ENCODE assay signal across 14 cellular contexts in the genomic region with DNA sequence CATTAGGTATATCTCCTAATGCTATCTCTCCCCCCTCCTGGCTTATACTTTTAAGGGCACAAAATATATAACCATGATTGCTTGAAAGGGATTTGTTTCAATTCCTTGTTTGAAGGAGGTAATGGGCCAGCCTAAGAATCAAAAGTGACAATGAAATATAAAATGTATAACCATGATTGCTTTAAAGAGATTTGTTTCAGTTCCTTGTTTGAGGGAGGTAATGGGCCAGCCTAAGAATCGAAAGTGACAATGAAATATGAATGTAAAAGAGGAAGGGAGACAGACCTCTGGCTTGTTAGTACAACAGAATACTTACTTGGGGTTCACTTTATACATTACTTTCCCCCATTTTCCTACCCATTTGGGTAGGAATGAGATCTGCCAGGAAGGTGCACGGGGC. TPM values are rescaled to one million over a fixed set of nuclear protein-coding genes. Genes with fewer than 3 reads are reported as not detected.
A peak's percentile ranks its signal among the peaks of the same experiment; 100 is the strongest.
DNase-seq lines count a peak whose midpoint lies in the region; ATAC-seq, FAIRE-seq and TF ChIP-seq lines count a peak whose summit lies in the region.
"Had no signal": no experiment of that assay in that cellular context is flagged by ENCODE, and none has a peak within 500 bp of the region (broad histone marks: within the 10 kb centered on the region; RNA-seq: fewer than 3 reads in every experiment).

No MANE protein-coding gene starts in this region.

- ATAC-seq in GM18519 (IDR thresholded peaks at IDR 0.05; ENCODE audit: low FRiP score, unreplicated experiment) (peak; percentile 81), GM21529 (IDR thresholded peaks at IDR 0.05; ENCODE audit: unreplicated experiment) (peak; percentile 96), HG03196 (IDR thresholded peaks at IDR 0.05; ENCODE audit: unreplicated experiment) (peak; percentile 89), GM12878 (peak; percentile 99)
- ATAC-seq in activated T-cell treated with anti-CD3 and anti-CD28 coated beads, Interleukin-2, amount 50 U/mL, for 4 hours = no peak
- ATAC-seq: gastroesophageal sphincter had no signal

- H3K27ac ChIP-seq in GM12878 (ENCODE audit: control insufficient read depth, insufficient read depth) (peak overlapping the region; percentile 81), left ventricle myocardium inferior (replicated peaks) (no peak overlapping the region), mesendoderm (ENCODE audit: low read depth, low read length) (no peak overlapping the region)
- H3K27ac ChIP-seq: gastroesophageal sphincter, SK-N-MC, tibial nerve had no signal

- no peak overlapping the region for H2BK120ac ChIP-seq in mesendoderm (ENCODE audit: low read depth, low read length)

- TF ChIP-seq CTCF in GM12878 (IDR thresholded peaks at IDR 0.05 in 2 of 3, conservative IDR thresholded peaks at IDR 0.05 in 1 of 3; ENCODE audit: control insufficient read depth in 2 of 3, extremely low read depth in 1 of 3, insufficient read depth in 1 of 3, low read depth in 3 of 3, low read length in 3 of 3) (no peak), osteocyte (IDR thresholded peaks at IDR 0.05) (no peak), left ventricle myocardium inferior (IDR thresholded peaks at IDR 0.05; ENCODE audit: borderline replicate concordance) (no peak)

- H3K27me3 Mint-ChIP-seq in osteocyte (ENCODE audit: unreplicated experiment) = no peaks in the 10 kb centered on the region
- H3K27me3 Mint-ChIP-seq in activated T-cell treated with anti-CD3 and anti-CD28 coated beads, Interleukin-2, amount 50 U/mL, for 4 hours (ENCODE audit: low read depth) = no peaks in the 10 kb centered on the region

- BruUV-seq in GM12878 (replicated peaks; lab: Mats Ljungman, UMichigan) = no TSS peak

- TF ChIP-seq POLR2A in GM12878 (IDR thresholded peaks at IDR 0.05; ENCODE audit: low read depth, low read length) = no peak

- SMC1A ChIA-PET in GM12878 (lab: Charles Lee; ENCODE audit: uncharacterized antibody, unreplicated experiment) = interaction anchor here (1.0 kb wide), 1 partner anchor 128 kb away, joined by 3 read pairs; no protein-coding TSS in a partner anchor

- WGBS in GM12878 (ENCODE audit: insufficient coverage, insufficient replicate concordance, low lambda C conversion rate, missing lambda C conversion rate) = 0% methylated on average over 2 of the region's 2 CpGs
- WGBS in mesendoderm (ENCODE audit: extremely low coverage, insufficient coverage, low lambda C conversion rate) = no CpG with 5 or more reads among the region's 2 CpGs

- H3K4ac ChIP-seq in mesendoderm (ENCODE audit: low read depth, low read length) = no peak overlapping the region

- in situ Hi-C loops in GM12878 (cut with MboI) = no loop called here

- peak; percentile 62 for DNase-seq in GM12878 (ENCODE audit: low read depth, low spot score)
- no peak for DNase-seq in osteocyte (ENCODE audit: extremely low spot score, unreplicated experiment)
- no peak for DNase-seq in activated T-cell treated with anti-CD3 and anti-CD28 coated beads, Interleukin-2, amount 50 U/mL, for 4 hours
- no peak for DNase-seq in left ventricle myocardium inferior
- DNase-seq in mesendoderm = no peak
- DNase-seq: COR-L47, NCI-H1436 treated with DMSO at 0.1 percent for 48 hours had no signal

- intact Hi-C loops in GM12878 (cut with micrococcal nuclease; ENCODE audit: unreplicated experiment) = no loop called here
- intact Hi-C loops in left ventricle myocardium inferior (cut with micrococcal nuclease) = no loop called here

- no peaks in the 10 kb centered on the region for H3K79me1 ChIP-seq in mesendoderm (ENCODE audit: low read length)

- no peaks in the 10 kb centered on the region for H4K20me1 ChIP-seq in GM12878 (ENCODE audit: control insufficient read depth, insufficient read depth)

- no peak for TF ChIP-seq RAD21 in GM12878 (IDR thresholded peaks at IDR 0.05; ENCODE audit: insufficient read depth, low read depth, low read length)

- RAD21 ChIA-PET in GM12878 (lab: Charles Lee; ENCODE audit: unreplicated experiment) = interaction anchor here (1.0 kb wide), 1 partner anchor 132 kb away, joined by 3 read pairs; no protein-coding TSS in a partner anchor

- H4K5ac ChIP-seq in mesendoderm (ENCODE audit: low read length) = no peak overlapping the region

- H2AK5ac ChIP-seq in mesendoderm (ENCODE audit: low read length) = no peak overlapping the region

- H2AFZ ChIP-seq in GM12878 (ENCODE audit: control insufficient read depth, low read depth, low read length) = peak overlapping the region; percentile 68

- H3K27ac Mint-ChIP-seq in osteocyte (ENCODE audit: unreplicated experiment) = no peak overlapping the region

- H3K9me3 Mint-ChIP-seq in osteocyte (ENCODE audit: unreplicated experiment) = no peaks in the 10 kb centered on the region
- H3K9me3 Mint-ChIP-seq in activated T-cell treated with anti-CD3 and anti-CD28 coated beads, Interleukin-2, amount 50 U/mL, for 4 hours = no peaks in the 10 kb centered on the region

- peak overlapping the region; percentile 17; the same call in 1 of the 2 replicates for H3K9ac ChIP-seq in GM12878 (ENCODE audit: control insufficient read depth, insufficient read depth, low read length)
- no peak overlapping the region for H3K9ac ChIP-seq in mesendoderm (ENCODE audit: low read length)

- no peak overlapping the region for H3K4me3 ChIP-seq in GM12878
- no peak overlapping the region for H3K4me3 ChIP-seq in left ventricle myocardium inferior
- H3K4me3 ChIP-seq in mesendoderm (ENCODE audit: low read length) = no peak overlapping the region
- H3K4me3 ChIP-seq: gastroesophageal sphincter, SK-N-MC, tibial nerve had no signal

- H3K4me2 ChIP-seq in GM12878 (ENCODE audit: control insufficient read depth, insufficient read depth) (peak overlapping the region; percentile 87), mesendoderm (ENCODE audit: low read length) (no peak overlapping the region)

- H3K4me1 ChIP-seq in GM12878 (ENCODE audit: control insufficient read depth, insufficient read depth, low read length) = peaks cover 17% of the 10 kb centered on the region
- H3K4me1 ChIP-seq in left ventricle myocardium inferior = no peaks in the 10 kb centered on the region
- no peaks in the 10 kb centered on the region for H3K4me1 ChIP-seq in mesendoderm (ENCODE audit: control insufficient read depth, low read depth, low read length)
- H3K4me1 ChIP-seq: gastroesophageal sphincter, tibial nerve had no signal

- H3K4me1 Mint-ChIP-seq in osteocyte (ENCODE audit: unreplicated experiment) = peaks cover 35% of the 10 kb centered on the region
- no peaks in the 10 kb centered on the region for H3K4me1 Mint-ChIP-seq in activated T-cell treated with anti-CD3 and anti-CD28 coated beads, Interleukin-2, amount 50 U/mL, for 4 hours (ENCODE audit: low read depth)

- no peaks in the 10 kb centered on the region for H3K9me3 ChIP-seq in GM12878 (replicated peaks; ENCODE audit: control insufficient read depth, insufficient read depth, low read length)
- no peaks in the 10 kb centered on the region for H3K9me3 ChIP-seq in left ventricle myocardium inferior (replicated peaks)
- H3K9me3 ChIP-seq: gastroesophageal sphincter, tibial nerve had no signal

- H3K4me3 Mint-ChIP-seq in osteocyte (ENCODE audit: unreplicated experiment) = no peak overlapping the region
- no peak overlapping the region for H3K4me3 Mint-ChIP-seq in activated T-cell treated with anti-CD3 and anti-CD28 coated beads, Interleukin-2, amount 50 U/mL, for 4 hours

- H2BK5ac ChIP-seq in mesendoderm (ENCODE audit: low read length) = no peak overlapping the region

- H3K23ac ChIP-seq in mesendoderm (ENCODE audit: low read length) = no peak overlapping the region

- H3K27me3 ChIP-seq in GM12878 (replicated peaks in 1 of 2; ENCODE audit: control insufficient read depth in 2 of 2, insufficient read depth in 2 of 2, low read length in 1 of 2) (no peaks in the 10 kb centered on the region), left ventricle myocardium inferior (ENCODE audit: low read depth) (no peaks in the 10 kb centered on the region), mesendoderm (ENCODE audit: insufficient read depth, low read length, poor library complexity) (no peaks in the 10 kb centered on the region)
- H3K27me3 ChIP-seq: gastroesophageal sphincter, tibial nerve had no signal

- H3K56ac ChIP-seq in mesendoderm (ENCODE audit: low read length) = no peak overlapping the region

- H3K36me3 ChIP-seq in GM12878 (ENCODE audit: control insufficient read depth in 2 of 2, insufficient read depth in 2 of 2, low read length in 1 of 2) = no peaks in the 10 kb centered on the region
- H3K36me3 ChIP-seq in left ventricle myocardium inferior = no peaks in the 10 kb centered on the region
- no peaks in the 10 kb centered on the region for H3K36me3 ChIP-seq in mesendoderm (ENCODE audit: control insufficient read depth, insufficient read depth, low read length)
- H3K36me3 ChIP-seq: gastroesophageal sphincter, tibial nerve had no signal

- POLR2A ChIA-PET in GM12878 (lab: Charles Lee) = no interaction called here

- H3K36me3 Mint-ChIP-seq in osteocyte (ENCODE audit: unreplicated experiment) = peaks cover 4% of the 10 kb centered on the region
- peaks cover 5% of the 10 kb centered on the region for H3K36me3 Mint-ChIP-seq in activated T-cell treated with anti-CD3 and anti-CD28 coated beads, Interleukin-2, amount 50 U/mL, for 4 hours (ENCODE audit: insufficient read depth)

- H3K79me2 ChIP-seq in GM12878 (ENCODE audit: control insufficient read depth, insufficient read depth, low read length) (no peaks in the 10 kb centered on the region), mesendoderm (ENCODE audit: control insufficient read depth, insufficient read depth, low read length) (no peaks in the 10 kb centered on the region)

- H3K18ac ChIP-seq in mesendoderm (ENCODE audit: low read length) = no peak overlapping the region

- no peak overlapping the region for H2BK15ac ChIP-seq in mesendoderm (replicated peaks; ENCODE audit: low read depth)

- FAIRE-seq in GM12878 (lab: Jason Lieb, UNC) = peak; percentile 90
- FAIRE-seq: H54 had no signal

- TF ChIP-seq EP300 in GM12878 (IDR thresholded peaks at IDR 0.05; ENCODE audit: borderline replicate concordance in 1 of 2, control insufficient read depth in 1 of 2, low read depth in 2 of 2, low read length in 2 of 2) = peak in 1 of 2 experiments; percentile 85; a peak in 2 of 4 replicates

- CTCF ChIA-PET in GM12878 (lab: Yijun Ruan, JAX) = no interaction called here

- H4K8ac ChIP-seq in mesendoderm (ENCODE audit: low read depth, low read length) = no peak overlapping the region

RNA-seq across cellular contexts. Expression of gene FOXC1, which starts 55.5 kb away (rescaled TPM):
- not detected in 2 replicates for total RNA-seq in GM12878 (2013; cell fraction: nucleolus; rRNA removed)
- total RNA-seq in GM12878 (2014; rRNA removed) = 0.38 and 0.51 TPM in 2 replicates
- total RNA-seq in GM12878 (2014; rRNA removed; fragmentation: Illumina TruSeq; extraction: Trizol) = 0.37 and 0.45 TPM in 2 replicates
- total RNA-seq in GM12878 (2021) = 1.5 and 1.7 TPM in 2 replicates
- 0.26 TPM for polyA plus RNA-seq in GM12878 (2011; ENCODE audit: low read depth)
- 0.17 and 0.26 TPM in 2 replicates for polyA plus RNA-seq in GM12878 (2011; rRNA removed)
- 0.07 and 0.17 TPM in 2 replicates for polyA plus RNA-seq in GM12878 (2011; cell fraction: cytosol; rRNA removed)
- 0.19 and 0.31 TPM in 2 replicates for polyA plus RNA-seq in GM12878 (2011; cell fraction: nucleus; rRNA removed)
- 0.24 and 0.38 TPM in 2 replicates for polyA plus RNA-seq in GM12878 (2012)
- polyA plus RNA-seq in GM12878 (2014; fragmentation: Illumina TruSeq; extraction: Trizol) = 0.81 and 0.97 TPM in 2 replicates
- under 1 TPM; 0.13 to 0.26 TPM for polyA plus RNA-seq in GM12878 (2014; fragmentation: Nextera tagmentation; extraction: Ambion mirVana)
- 0.60 and 0.94 TPM in 2 replicates for polyA plus RNA-seq in GM12878 (2014; rRNA removed)
- not detected for polyA plus RNA-seq in GM12878 (2016; fragmentation: Nextera tagmentation; extraction: Ambion mirVana)
- polyA minus RNA-seq in GM12878 (2011; rRNA and poly(A)+ RNA removed) = 0.15 TPM in 1 of 2 replicates, not detected in the other
- polyA minus RNA-seq in GM12878 (2011; cell fraction: cytosol; rRNA and poly(A)+ RNA removed) = 0.53 and 0.83 TPM in 2 replicates
- polyA minus RNA-seq in GM12878 (2011; cell fraction: nucleus; rRNA and poly(A)+ RNA removed) = 0.12 and 0.57 TPM in 2 replicates
- total RNA-seq in osteocyte = 106 and 108 TPM in 2 replicates
- total RNA-seq in activated T-cell treated with anti-CD3 and anti-CD28 coated beads, Interleukin-2, amount 50 U/mL, for 4 hours = under 1 TPM; 0.05 to 0.08 (median 0.05) TPM
- 7.1 TPM for total RNA-seq in left ventricle myocardium inferior
- 1.1 TPM for polyA plus RNA-seq in mesendoderm (2013, experiment 1 of 2)
- 1.1 TPM for polyA plus RNA-seq in mesendoderm (2013, experiment 2 of 2)

Comparison
In these comparisons a context has a peak if more than half of its experiments do, and no peak if none do; other contexts are left out.
1. ATAC-seq: peak in GM18519 (single experiment), GM21529 (single experiment), HG03196 (single experiment) and GM12878 (single experiment); none in activated T-cell treated with anti-CD3 and anti-CD28 coated beads, Interleukin-2, amount 50 U/mL, for 4 hours (0 of 2).
2. RNA of gene FOXC1, which starts 55.5 kb away (total RNA-seq): 106 to 108 TPM in osteocyte; 7.1 TPM in left ventricle myocardium inferior (single experiment), 0.37 to 1.7 TPM in GM12878 and 0.05 to 0.08 TPM in activated T-cell treated with anti-CD3 and anti-CD28 coated beads, Interleukin-2, amount 50 U/mL, for 4 hours; every median in the first group is over 10 times any median in the second.